ENCODE assay signal across 1 cellular context in the genomic region with DNA sequence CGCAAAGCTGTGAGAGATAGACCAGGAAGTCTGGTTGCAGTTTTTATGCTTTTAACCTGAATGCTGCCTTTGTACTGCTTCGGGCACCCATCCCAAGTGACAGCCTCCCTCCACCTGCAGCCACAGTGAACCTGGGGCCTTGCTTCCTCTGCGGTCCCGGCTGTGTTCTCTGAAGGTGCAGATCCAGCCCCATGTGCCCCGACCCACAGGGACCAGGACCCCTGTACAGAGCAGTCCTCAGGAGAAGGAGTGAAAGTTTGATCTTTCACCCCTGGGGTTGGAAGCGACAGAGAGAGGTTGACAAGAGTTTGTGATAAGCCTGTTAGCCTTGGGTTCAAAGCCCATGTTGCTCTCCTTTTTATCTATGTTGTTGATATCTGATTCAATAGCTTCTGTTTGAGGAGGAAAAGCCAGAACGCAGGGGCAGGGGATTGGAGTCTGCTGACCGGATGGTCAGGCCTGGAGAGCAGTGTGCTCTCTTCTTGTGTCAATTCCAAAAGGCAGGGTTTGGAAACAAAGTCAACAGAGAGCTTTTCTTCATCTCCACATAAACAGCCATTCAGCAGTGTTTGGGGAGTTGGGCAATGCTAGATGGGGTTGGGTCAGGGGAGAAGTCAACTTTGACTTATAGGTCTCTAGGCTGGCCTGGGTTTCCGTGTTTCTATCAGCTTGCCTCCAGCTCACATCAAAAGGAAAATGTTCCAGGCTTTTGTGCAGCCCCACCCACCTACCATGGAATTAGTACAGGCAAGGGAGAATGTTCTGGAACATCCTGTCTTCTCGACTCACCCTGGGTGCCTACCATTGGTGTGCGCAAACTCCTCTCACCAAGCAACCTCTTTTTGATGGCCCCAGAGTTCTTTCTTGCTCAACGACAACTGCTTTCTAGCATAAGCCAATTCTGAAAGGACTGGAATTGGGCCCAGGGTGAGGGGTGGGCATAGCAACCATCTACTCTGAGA.
TF ChIP-seq lines count a peak whose summit lies in the region.

No MANE protein-coding gene starts in this region.

TF ChIP-seq in HepG2, 621 proteins besides CTCF, POLR2A, EP300 and RAD21 (continued from another document and continues in another):
- TF ChIP-seq ZEB1 (IDR thresholded peaks at IDR 0.05; ENCODE audit: insufficient replicate concordance, low read depth) = no peak
- no peak for TF ChIP-seq ZNF326 (CRISPR knock-in tag; IDR thresholded peaks at IDR 0.05; ENCODE audit: borderline replicate concordance)
- TF ChIP-seq SMC3 (IDR thresholded peaks at IDR 0.05; ENCODE audit: low read length) = peak; percentile 53
- TF ChIP-seq NAIF1 (CRISPR knock-in tag; IDR thresholded peaks at IDR 0.05; ENCODE audit: borderline replicate concordance) = peak; percentile 78; the same call in 1 of the 2 replicates
- no peak for TF ChIP-seq SNAI1 (CRISPR knock-in tag; IDR thresholded peaks at IDR 0.05; ENCODE audit: borderline replicate concordance)
- peak; percentile 90 for TF ChIP-seq ZFP90 (CRISPR knock-in tag; IDR thresholded peaks at IDR 0.05; ENCODE audit: borderline replicate concordance)
- TF ChIP-seq MED13 (CRISPR knock-in tag; IDR thresholded peaks at IDR 0.05) = peak; percentile 100
- TF ChIP-seq, protein P1, sequence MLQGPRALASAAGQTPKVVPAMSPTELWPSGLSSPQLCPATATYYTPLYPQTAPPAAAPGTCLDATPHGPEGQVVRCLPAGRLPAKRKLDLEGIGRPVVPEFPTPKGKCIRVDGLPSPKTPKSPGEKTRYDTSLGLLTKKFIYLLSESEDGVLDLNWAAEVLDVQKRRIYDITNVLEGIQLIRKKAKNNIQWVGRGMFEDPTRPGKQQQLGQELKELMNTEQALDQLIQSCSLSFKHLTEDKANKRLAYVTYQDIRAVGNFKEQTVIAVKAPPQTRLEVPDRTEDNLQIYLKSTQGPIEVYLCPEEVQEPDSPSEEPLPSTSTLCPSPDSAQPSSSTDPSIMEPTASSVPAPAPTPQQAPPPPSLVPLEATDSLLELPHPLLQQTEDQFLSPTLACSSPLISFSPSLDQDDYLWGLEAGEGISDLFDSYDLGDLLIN (CRISPR knock-in tag; IDR thresholded peaks at IDR 0.05; ENCODE audit: borderline replicate concordance) = 0 out of 2 replicates have a peak, but pooled peaks have one; percentile 27
- no peak for TF ChIP-seq HOXA7 (CRISPR knock-in tag; IDR thresholded peaks at IDR 0.05)
- 0 out of 2 replicates have a peak, but pooled peaks have one; percentile 77 for TF ChIP-seq ZNF251 (CRISPR knock-in tag; IDR thresholded peaks at IDR 0.05)
- no peak for TF ChIP-seq NRL (CRISPR knock-in tag; IDR thresholded peaks at IDR 0.05; ENCODE audit: borderline replicate concordance)
- peak; percentile 81 for TF ChIP-seq TEAD3 (CRISPR knock-in tag; optimal IDR thresholded peaks at IDR 0.05; ENCODE audit: borderline replicate concordance)
- peak; percentile 86 for TF ChIP-seq GFI1 (CRISPR knock-in tag; IDR thresholded peaks at IDR 0.05; ENCODE audit: borderline replicate concordance)
- TF ChIP-seq, protein P2, sequence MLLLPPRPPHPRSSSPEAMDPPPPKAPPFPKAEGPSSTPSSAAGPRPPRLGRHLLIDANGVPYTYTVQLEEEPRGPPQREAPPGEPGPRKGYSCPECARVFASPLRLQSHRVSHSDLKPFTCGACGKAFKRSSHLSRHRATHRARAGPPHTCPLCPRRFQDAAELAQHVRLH (CRISPR knock-in tag; IDR thresholded peaks at IDR 0.05; ENCODE audit: borderline replicate concordance, low read depth) = peak; percentile 97
- TF ChIP-seq MEIS2 (CRISPR knock-in tag; IDR thresholded peaks at IDR 0.05) = peak; percentile 97
- TF ChIP-seq, protein P3, sequence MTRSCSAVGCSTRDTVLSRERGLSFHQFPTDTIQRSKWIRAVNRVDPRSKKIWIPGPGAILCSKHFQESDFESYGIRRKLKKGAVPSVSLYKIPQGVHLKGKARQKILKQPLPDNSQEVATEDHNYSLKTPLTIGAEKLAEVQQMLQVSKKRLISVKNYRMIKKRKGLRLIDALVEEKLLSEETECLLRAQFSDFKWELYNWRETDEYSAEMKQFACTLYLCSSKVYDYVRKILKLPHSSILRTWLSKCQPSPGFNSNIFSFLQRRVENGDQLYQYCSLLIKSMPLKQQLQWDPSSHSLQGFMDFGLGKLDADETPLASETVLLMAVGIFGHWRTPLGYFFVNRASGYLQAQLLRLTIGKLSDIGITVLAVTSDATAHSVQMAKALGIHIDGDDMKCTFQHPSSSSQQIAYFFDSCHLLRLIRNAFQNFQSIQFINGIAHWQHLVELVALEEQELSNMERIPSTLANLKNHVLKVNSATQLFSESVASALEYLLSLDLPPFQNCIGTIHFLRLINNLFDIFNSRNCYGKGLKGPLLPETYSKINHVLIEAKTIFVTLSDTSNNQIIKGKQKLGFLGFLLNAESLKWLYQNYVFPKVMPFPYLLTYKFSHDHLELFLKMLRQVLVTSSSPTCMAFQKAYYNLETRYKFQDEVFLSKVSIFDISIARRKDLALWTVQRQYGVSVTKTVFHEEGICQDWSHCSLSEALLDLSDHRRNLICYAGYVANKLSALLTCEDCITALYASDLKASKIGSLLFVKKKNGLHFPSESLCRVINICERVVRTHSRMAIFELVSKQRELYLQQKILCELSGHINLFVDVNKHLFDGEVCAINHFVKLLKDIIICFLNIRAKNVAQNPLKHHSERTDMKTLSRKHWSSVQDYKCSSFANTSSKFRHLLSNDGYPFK (CRISPR knock-in tag; IDR thresholded peaks at IDR 0.05; ENCODE audit: borderline replicate concordance) = peak; percentile 55; the same call in 1 of the 2 replicates
- no peak for TF ChIP-seq HMGA1 (CRISPR knock-in tag; conservative IDR thresholded peaks at IDR 0.05)
- 0 out of 2 replicates have a peak, but pooled peaks have one; percentile 32 for TF ChIP-seq ZNF850 (CRISPR knock-in tag; conservative IDR thresholded peaks at IDR 0.05)
- TF ChIP-seq AHR (CRISPR knock-in tag; IDR thresholded peaks at IDR 0.05) = peak; percentile 79; the same call in 1 of the 2 replicates
- no peak for TF ChIP-seq CREB1 (IDR thresholded peaks at IDR 0.05)
- no peak for TF ChIP-seq CREB1 (CRISPR knock-in tag; IDR thresholded peaks at IDR 0.05)
- TF ChIP-seq SATB2 (CRISPR knock-in tag; IDR thresholded peaks at IDR 0.05) = peak; percentile 94; the same call in 1 of the 2 replicates
- TF ChIP-seq ATAD3A (CRISPR knock-in tag; IDR thresholded peaks at IDR 0.05) = no peak
- TF ChIP-seq, protein P4, sequence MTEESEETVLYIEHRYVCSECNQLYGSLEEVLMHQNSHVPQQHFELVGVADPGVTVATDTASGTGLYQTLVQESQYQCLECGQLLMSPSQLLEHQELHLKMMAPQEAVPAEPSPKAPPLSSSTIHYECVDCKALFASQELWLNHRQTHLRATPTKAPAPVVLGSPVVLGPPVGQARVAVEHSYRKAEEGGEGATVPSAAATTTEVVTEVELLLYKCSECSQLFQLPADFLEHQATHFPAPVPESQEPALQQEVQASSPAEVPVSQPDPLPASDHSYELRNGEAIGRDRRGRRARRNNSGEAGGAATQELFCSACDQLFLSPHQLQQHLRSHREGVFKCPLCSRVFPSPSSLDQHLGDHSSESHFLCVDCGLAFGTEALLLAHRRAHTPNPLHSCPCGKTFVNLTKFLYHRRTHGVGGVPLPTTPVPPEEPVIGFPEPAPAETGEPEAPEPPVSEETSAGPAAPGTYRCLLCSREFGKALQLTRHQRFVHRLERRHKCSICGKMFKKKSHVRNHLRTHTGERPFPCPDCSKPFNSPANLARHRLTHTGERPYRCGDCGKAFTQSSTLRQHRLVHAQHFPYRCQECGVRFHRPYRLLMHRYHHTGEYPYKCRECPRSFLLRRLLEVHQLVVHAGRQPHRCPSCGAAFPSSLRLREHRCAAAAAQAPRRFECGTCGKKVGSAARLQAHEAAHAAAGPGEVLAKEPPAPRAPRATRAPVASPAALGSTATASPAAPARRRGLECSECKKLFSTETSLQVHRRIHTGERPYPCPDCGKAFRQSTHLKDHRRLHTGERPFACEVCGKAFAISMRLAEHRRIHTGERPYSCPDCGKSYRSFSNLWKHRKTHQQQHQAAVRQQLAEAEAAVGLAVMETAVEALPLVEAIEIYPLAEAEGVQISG (CRISPR knock-in tag; IDR thresholded peaks at IDR 0.05) = peak; percentile 83
- TF ChIP-seq NCOA1 (CRISPR knock-in tag; IDR thresholded peaks at IDR 0.05) = peak; percentile 100
- no peak for TF ChIP-seq SNRNP70 (IDR thresholded peaks at IDR 0.05; ENCODE audit: low read depth, low read length)
- no peak for TF ChIP-seq ZFYVE20 (CRISPR knock-in tag; IDR thresholded peaks at IDR 0.05; ENCODE audit: borderline replicate concordance, low read depth)
- TF ChIP-seq, protein P5, sequence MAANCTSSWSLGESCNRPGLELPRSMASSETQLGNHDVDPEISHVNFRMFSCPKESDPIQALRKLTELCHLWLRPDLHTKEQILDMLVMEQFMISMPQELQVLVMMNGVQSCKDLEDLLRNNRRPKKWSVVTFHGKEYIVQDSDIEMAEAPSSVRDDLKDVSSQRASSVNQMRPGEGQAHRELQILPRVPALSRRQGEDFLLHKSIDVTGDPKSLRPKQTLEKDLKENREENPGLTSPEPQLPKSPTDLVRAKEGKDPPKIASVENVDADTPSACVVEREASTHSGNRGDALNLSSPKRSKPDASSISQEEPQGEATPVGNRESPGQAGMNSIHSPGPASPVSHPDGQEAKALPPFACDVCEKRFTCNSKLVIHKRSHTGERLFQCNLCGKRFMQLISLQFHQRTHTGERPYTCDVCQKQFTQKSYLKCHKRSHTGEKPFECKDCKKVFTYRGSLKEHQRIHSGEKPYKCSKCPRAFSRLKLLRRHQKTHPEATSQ (CRISPR knock-in tag; IDR thresholded peaks at IDR 0.05; ENCODE audit: borderline replicate concordance) = peak; percentile 58; the same call in 1 of the 2 replicates
- TF ChIP-seq ZNF83 (CRISPR knock-in tag; IDR thresholded peaks at IDR 0.05; ENCODE audit: borderline replicate concordance) = no peak
- no peak for TF ChIP-seq ZNF7 (CRISPR knock-in tag; IDR thresholded peaks at IDR 0.05)
- TF ChIP-seq EED (CRISPR knock-in tag; IDR thresholded peaks at IDR 0.05) = no peak
- no peak for TF ChIP-seq KDM5A (IDR thresholded peaks at IDR 0.05; ENCODE audit: borderline replicate concordance, low read length)
- peak; percentile 99 for TF ChIP-seq ZNF703 (CRISPR knock-in tag; IDR thresholded peaks at IDR 0.05; ENCODE audit: borderline replicate concordance)
- no peak for TF ChIP-seq REL (CRISPR knock-in tag; conservative IDR thresholded peaks at IDR 0.05)
- no peak for TF ChIP-seq SIN3B (IDR thresholded peaks at IDR 0.05; ENCODE audit: low read length)
- TF ChIP-seq PAX8 (CRISPR knock-in tag; IDR thresholded peaks at IDR 0.05; ENCODE audit: borderline replicate concordance) = peak; percentile 83; the same call in 1 of the 2 replicates
- TF ChIP-seq TBX2 (CRISPR knock-in tag; IDR thresholded peaks at IDR 0.05; ENCODE audit: borderline replicate concordance) = peak; percentile 96
- peak; percentile 59; the same call in 1 of the 2 replicates for TF ChIP-seq KMT2A (CRISPR knock-in tag; IDR thresholded peaks at IDR 0.05)
- no peak for TF ChIP-seq PRMT3 (CRISPR knock-in tag; IDR thresholded peaks at IDR 0.05; ENCODE audit: borderline replicate concordance, low read depth)
- no peak for TF ChIP-seq NR3C1 (CRISPR knock-in tag; IDR thresholded peaks at IDR 0.05)
- peak; percentile 81; the same call in 1 of the 2 replicates for TF ChIP-seq GTF3A (CRISPR knock-in tag; conservative IDR thresholded peaks at IDR 0.05)
- TF ChIP-seq SP1 (IDR thresholded peaks at IDR 0.05) = no peak
- no peak; the same call in 1 of the 2 replicates for TF ChIP-seq SP1 (CRISPR knock-in tag; IDR thresholded peaks at IDR 0.05)
- TF ChIP-seq, protein P6, sequence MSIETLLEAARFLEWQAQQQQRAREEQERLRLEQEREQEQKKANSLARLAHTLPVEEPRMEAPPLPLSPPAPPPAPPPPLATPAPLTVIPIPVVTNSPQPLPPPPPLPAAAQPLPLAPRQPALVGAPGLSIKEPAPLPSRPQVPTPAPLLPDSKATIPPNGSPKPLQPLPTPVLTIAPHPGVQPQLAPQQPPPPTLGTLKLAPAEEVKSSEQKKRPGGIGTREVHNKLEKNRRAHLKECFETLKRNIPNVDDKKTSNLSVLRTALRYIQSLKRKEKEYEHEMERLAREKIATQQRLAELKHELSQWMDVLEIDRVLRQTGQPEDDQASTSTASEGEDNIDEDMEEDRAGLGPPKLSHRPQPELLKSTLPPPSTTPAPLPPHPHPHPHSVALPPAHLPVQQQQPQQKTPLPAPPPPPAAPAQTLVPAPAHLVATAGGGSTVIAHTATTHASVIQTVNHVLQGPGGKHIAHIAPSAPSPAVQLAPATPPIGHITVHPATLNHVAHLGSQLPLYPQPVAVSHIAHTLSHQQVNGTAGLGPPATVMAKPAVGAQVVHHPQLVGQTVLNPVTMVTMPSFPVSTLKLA (IDR thresholded peaks at IDR 0.05) = peak; percentile 61
- peak; percentile 94 for TF ChIP-seq SP5 (CRISPR knock-in tag; IDR thresholded peaks at IDR 0.05; ENCODE audit: borderline replicate concordance, low read depth)
- TF ChIP-seq ARNTL (CRISPR knock-in tag; IDR thresholded peaks at IDR 0.05) = peak; percentile 96
- TF ChIP-seq, protein P7, sequence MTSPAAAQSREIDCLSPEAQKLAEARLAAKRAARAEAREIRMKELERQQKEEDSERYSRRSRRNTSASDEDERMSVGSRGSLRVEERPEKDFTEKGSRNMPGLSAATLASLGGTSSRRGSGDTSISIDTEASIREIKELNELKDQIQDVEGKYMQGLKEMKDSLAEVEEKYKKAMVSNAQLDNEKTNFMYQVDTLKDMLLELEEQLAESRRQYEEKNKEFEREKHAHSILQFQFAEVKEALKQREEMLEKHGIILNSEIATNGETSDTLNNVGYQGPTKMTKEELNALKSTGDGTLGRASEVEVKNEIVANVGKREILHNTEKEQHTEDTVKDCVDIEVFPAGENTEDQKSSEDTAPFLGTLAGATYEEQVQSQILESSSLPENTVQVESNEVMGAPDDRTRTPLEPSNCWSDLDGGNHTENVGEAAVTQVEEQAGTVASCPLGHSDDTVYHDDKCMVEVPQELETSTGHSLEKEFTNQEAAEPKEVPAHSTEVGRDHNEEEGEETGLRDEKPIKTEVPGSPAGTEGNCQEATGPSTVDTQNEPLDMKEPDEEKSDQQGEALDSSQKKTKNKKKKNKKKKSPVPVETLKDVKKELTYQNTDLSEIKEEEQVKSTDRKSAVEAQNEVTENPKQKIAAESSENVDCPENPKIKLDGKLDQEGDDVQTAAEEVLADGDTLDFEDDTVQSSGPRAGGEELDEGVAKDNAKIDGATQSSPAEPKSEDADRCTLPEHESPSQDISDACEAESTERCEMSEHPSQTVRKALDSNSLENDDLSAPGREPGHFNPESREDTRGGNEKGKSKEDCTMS (CRISPR knock-in tag; conservative IDR thresholded peaks at IDR 0.05) = 0 out of 2 replicates have a peak, but pooled peaks have one; percentile 50
- TF ChIP-seq, protein P8, sequence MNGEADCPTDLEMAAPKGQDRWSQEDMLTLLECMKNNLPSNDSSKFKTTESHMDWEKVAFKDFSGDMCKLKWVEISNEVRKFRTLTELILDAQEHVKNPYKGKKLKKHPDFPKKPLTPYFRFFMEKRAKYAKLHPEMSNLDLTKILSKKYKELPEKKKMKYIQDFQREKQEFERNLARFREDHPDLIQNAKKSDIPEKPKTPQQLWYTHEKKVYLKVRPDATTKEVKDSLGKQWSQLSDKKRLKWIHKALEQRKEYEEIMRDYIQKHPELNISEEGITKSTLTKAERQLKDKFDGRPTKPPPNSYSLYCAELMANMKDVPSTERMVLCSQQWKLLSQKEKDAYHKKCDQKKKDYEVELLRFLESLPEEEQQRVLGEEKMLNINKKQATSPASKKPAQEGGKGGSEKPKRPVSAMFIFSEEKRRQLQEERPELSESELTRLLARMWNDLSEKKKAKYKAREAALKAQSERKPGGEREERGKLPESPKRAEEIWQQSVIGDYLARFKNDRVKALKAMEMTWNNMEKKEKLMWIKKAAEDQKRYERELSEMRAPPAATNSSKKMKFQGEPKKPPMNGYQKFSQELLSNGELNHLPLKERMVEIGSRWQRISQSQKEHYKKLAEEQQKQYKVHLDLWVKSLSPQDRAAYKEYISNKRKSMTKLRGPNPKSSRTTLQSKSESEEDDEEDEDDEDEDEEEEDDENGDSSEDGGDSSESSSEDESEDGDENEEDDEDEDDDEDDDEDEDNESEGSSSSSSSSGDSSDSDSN (CRISPR knock-in tag; IDR thresholded peaks at IDR 0.05) = peak; percentile 79
- TF ChIP-seq ZNF496 (CRISPR knock-in tag; IDR thresholded peaks at IDR 0.05; ENCODE audit: insufficient replicate concordance) = no peak
